In the genomic region with DNA sequence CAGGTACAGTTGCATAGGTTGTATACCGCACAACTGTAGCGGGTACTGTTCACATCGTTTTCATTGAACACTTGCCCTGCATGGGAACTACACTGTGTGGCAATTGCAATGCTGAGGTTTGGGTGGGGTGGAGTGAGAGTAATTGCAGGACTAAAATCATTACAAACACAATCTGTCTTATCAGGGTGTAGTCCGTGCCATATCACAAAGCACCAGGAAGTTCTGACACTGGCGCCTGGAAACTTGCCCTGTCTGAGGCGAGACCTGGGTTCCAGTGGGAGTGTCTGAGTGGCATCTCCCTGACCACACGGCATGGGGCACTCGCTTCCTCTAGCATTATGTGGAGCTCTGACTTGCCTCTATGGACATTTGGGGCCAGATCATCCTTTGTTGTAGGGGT, we compare ENCODE assay signal across 20 cellular contexts.
DNase-seq lines count a peak whose midpoint lies in the region; ATAC-seq and TF ChIP-seq lines count a peak whose summit lies in the region.
"Had no signal": no experiment of that assay in that cellular context is flagged by ENCODE, and none has a peak within 500 bp of the region (broad histone marks: within the 10 kb centered on the region; RNA-seq: fewer than 3 reads in every experiment).

No MANE protein-coding gene starts in this region.

- peak overlapping the region; percentile 80 for H3K27ac ChIP-seq in colonic mucosa
- H3K27ac ChIP-seq: 22Rv1; BLaER1 treated with 17β-estradiol and CSF1 and Interleukin-3, amounts not matched to agents 10 nM and 100 nM; SK-N-MC had no signal

- CTCF ChIA-PET in activated CD8-positive, alpha-beta memory T cell treated with anti-CD3 and anti-CD28 coated beads, Interleukin-2, amount 10 ng/mL, durations not matched to agents 7 days and 5 days (lab: Charles Lee), result no interaction called here

- H3K4me3 Mint-ChIP-seq in activated CD8-positive, alpha-beta memory T cell treated with anti-CD3 and anti-CD28 coated beads, Interleukin-2, amount 10 ng/mL, durations not matched to agents 7 days and 5 days, result no peak overlapping the region
- H3K4me3 Mint-ChIP-seq in type B pancreatic cell, result no peak overlapping the region
- H3K4me3 Mint-ChIP-seq: IgD-negative memory B cell had no signal

- peak; percentile 35 for DNase-seq in activated CD8-positive, alpha-beta memory T cell treated with anti-CD3 and anti-CD28 coated beads for 24 hours
- no peak for DNase-seq in activated CD8-positive, alpha-beta memory T cell treated with anti-CD3 and anti-CD28 coated beads, Interleukin-2, amount 10 ng/mL, durations not matched to agents 7 days and 5 days
- DNase-seq in colonic mucosa, result peak; percentile 94
- peak; percentile 8 to 13 for DNase-seq in lung microvascular endothelial cell (ENCODE audit: low read depth in 2 of 2)
- DNase-seq in type B pancreatic cell (ENCODE audit: extremely low spot score, unreplicated experiment), result no peak
- DNase-seq in COLO829 (ENCODE audit: low spot score), result no peak
- no peak for DNase-seq in effector CD4-positive, alpha-beta T cell
- DNase-seq in NOMO-1 (lab: John Stamatoyannopoulos, UW; ENCODE audit: unreplicated experiment in 2 of 2), result no peak
- DNase-seq: DMS153; HCEC 1CT; MV-4-11; NCI-H1417 treated with DMSO at 0.1 percent for 48 hours; NCI-H2029; NCI-H2227 treated with DMSO at 0.1 percent for 48 hours; NCI-H526 treated with DMSO at 0.1 percent for 48 hours; NK-92 treated with Interleukin-12 subunit alpha and Interleukin-12 subunit beta, amount 100 ng/mL, for 24 hours had no signal

- H3K27me3 Mint-ChIP-seq in activated CD8-positive, alpha-beta memory T cell treated with anti-CD3 and anti-CD28 coated beads, Interleukin-2, amount 10 ng/mL, durations not matched to agents 7 days and 5 days, result peaks cover 20% of the 10 kb centered on the region
- peaks cover 5% of the 10 kb centered on the region for H3K27me3 Mint-ChIP-seq in type B pancreatic cell

- H3K9me3 ChIP-seq in colonic mucosa, result no peaks in the 10 kb centered on the region
- H3K9me3 ChIP-seq: BLaER1 treated with 17β-estradiol and CSF1 and Interleukin-3, amounts not matched to agents 10 nM and 100 nM had no signal

- H3K36me3 ChIP-seq in colonic mucosa, result no peaks in the 10 kb centered on the region
- H3K36me3 ChIP-seq: BLaER1 treated with 17β-estradiol and CSF1 and Interleukin-3, amounts not matched to agents 10 nM and 100 nM had no signal

- peak overlapping the region in 1 of 2 donors; percentile 68 for H3K9ac ChIP-seq in colonic mucosa (ENCODE audit: low read depth in 2 of 2, low read length in 2 of 2)
- H3K9ac ChIP-seq: BLaER1 treated with 17β-estradiol and CSF1 and Interleukin-3, amounts not matched to agents 10 nM and 100 nM had no signal

- no peaks in the 10 kb centered on the region for H3K4me1 Mint-ChIP-seq in activated CD8-positive, alpha-beta memory T cell treated with anti-CD3 and anti-CD28 coated beads, Interleukin-2, amount 10 ng/mL, durations not matched to agents 7 days and 5 days
- H3K4me1 Mint-ChIP-seq in type B pancreatic cell (ENCODE audit: unreplicated experiment), result peaks cover 15% of the 10 kb centered on the region

- intact Hi-C loops in colonic mucosa (cut with DNase I), result loop anchor here (5.0 kb wide), 1 partner anchor 82 kb away; no protein-coding TSS in a partner anchor

- H3K27me3 ChIP-seq in colonic mucosa, result no peaks in the 10 kb centered on the region
- H3K27me3 ChIP-seq: BLaER1 treated with 17β-estradiol and CSF1 and Interleukin-3, amounts not matched to agents 10 nM and 100 nM had no signal

- H3K4me3 ChIP-seq in colonic mucosa, result no peak overlapping the region
- H3K4me3 ChIP-seq: BLaER1 treated with 17β-estradiol and CSF1 and Interleukin-3, amounts not matched to agents 10 nM and 100 nM; SK-N-MC had no signal

- no peak for TF ChIP-seq CTCF in colonic mucosa (IDR thresholded peaks at IDR 0.05)
- TF ChIP-seq CTCF in type B pancreatic cell (conservative IDR thresholded peaks at IDR 0.05), result no peak

- no peaks in the 10 kb centered on the region for H3K9me3 Mint-ChIP-seq in activated CD8-positive, alpha-beta memory T cell treated with anti-CD3 and anti-CD28 coated beads, Interleukin-2, amount 10 ng/mL, durations not matched to agents 7 days and 5 days (ENCODE audit: low read depth)
- H3K9me3 Mint-ChIP-seq in type B pancreatic cell, result no peaks in the 10 kb centered on the region
- H3K9me3 Mint-ChIP-seq: IgD-negative memory B cell had no signal

- peaks cover 9% of the 10 kb centered on the region for H3K4me1 ChIP-seq in colonic mucosa

- no peaks in the 10 kb centered on the region for H3K36me3 Mint-ChIP-seq in activated CD8-positive, alpha-beta memory T cell treated with anti-CD3 and anti-CD28 coated beads, Interleukin-2, amount 10 ng/mL, durations not matched to agents 7 days and 5 days
- H3K36me3 Mint-ChIP-seq in type B pancreatic cell, result no peaks in the 10 kb centered on the region
- H3K36me3 Mint-ChIP-seq: IgD-negative memory B cell had no signal

- ATAC-seq in activated CD8-positive, alpha-beta memory T cell treated with anti-CD3 and anti-CD28 coated beads, Interleukin-2, amount 10 ng/mL, durations not matched to agents 7 days and 5 days, result no peak

- H3K27ac Mint-ChIP-seq in activated CD8-positive, alpha-beta memory T cell treated with anti-CD3 and anti-CD28 coated beads, Interleukin-2, amount 10 ng/mL, durations not matched to agents 7 days and 5 days, result no peak overlapping the region
- H3K27ac Mint-ChIP-seq in type B pancreatic cell, result peak overlapping the region; percentile 51
- H3K27ac Mint-ChIP-seq: IgD-negative memory B cell had no signal

Comparison
In these comparisons a context has a peak if more than half of its experiments do, and no peak if none do; other contexts are left out.
1. DNase-seq: peak in activated CD8-positive, alpha-beta memory T cell treated with anti-CD3 and anti-CD28 coated beads for 24 hours (single experiment), colonic mucosa (single experiment) and lung microvascular endothelial cell (2 of 2); none in activated CD8-positive, alpha-beta memory T cell treated with anti-CD3 and anti-CD28 coated beads, Interleukin-2, amount 10 ng/mL, durations not matched to agents 7 days and 5 days (single experiment), type B pancreatic cell (single experiment), COLO829 (single experiment), effector CD4-positive, alpha-beta T cell (single experiment) and NOMO-1 (0 of 2).